ENCODE assay signal across 8 cellular contexts in the genomic region with DNA sequence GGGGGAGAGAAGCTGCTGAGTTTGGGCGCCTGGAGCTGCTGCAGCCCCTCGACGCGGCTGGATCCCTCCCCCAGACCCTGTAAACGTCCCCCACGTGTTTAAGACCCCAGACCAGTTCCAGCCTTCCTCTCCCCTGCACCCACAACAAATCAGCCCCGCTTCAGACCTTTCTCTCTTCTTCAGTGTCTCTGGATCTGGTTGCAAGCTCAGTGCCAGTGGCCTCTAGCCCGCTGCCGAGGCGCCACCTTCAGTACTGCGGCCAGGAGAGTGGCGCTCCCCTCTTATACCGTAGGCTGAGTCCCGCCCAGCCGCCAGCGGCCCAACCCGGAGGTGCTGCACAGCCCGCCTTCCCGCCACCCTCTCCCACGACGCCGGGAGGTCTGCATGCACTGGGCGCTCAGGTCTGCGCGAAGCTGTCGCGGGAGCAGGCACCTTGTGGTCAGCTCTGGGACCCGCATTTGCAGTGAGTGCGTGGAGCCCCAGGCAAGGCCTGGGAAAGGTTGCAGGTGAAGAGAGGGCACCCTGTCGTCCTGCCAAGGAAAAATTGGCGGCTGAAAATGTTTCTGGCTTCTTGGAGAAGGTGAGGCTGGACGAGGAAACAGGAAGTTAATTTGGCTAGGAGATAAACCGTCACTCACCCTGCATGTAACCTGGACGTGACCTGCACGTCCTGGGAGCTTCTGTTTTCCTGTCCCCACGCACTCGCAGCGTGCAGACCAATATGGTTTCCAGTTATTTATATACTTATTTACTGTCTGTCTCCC. TPM values are rescaled to one million over a fixed set of nuclear protein-coding genes. Genes with fewer than 3 reads are reported as not detected.
A peak's percentile ranks its signal among the peaks of the same experiment; 100 is the strongest.
DNase-seq lines count a peak whose midpoint lies in the region; ATAC-seq and TF ChIP-seq lines count a peak whose summit lies in the region.

Gene C2CD4B, minus strand, starts transcription at position 257 of the 764 bp plus-strand sequence. CDS start 301 bp downstream, outside the sequence.

- H3K4me1 ChIP-seq in adrenal gland (replicated peaks in 1 of 2) (no peaks in the 10 kb centered on the region), iPS-15b (ENCODE audit: control insufficient read depth, insufficient read depth, low read length) (no peaks in the 10 kb centered on the region), skeletal muscle tissue (ENCODE audit: control insufficient read depth in 3 of 3, insufficient read depth in 3 of 3, low read length in 3 of 3) (peaks cover 5 to 9% (median 8%) of the 10 kb centered on the region in 3 donors)

- CTCF ChIA-PET in AG04450 (lab: Charles Lee) = no interaction called here

- no peak within 1 kb of the TSS for H3K9ac ChIP-seq in iPS-15b (ENCODE audit: low read depth, low read length)
- H3K9ac ChIP-seq in skeletal muscle tissue (ENCODE audit: low read depth in 1 of 3, low read length in 3 of 3) = peak within 1 kb of the TSS; percentile 34 to 48 (median 34)

- TF ChIP-seq POLR2A in NB4 (IDR thresholded peaks at IDR 0.05; ENCODE audit: extremely low read depth, insufficient read length) = no peak
- TF ChIP-seq POLR2A in adrenal gland (IDR thresholded peaks at IDR 0.05) = peak; percentile 43 to 83

- H3K9me3 ChIP-seq in AG04450 (ENCODE audit: control insufficient read depth, insufficient read depth, low read length) = peaks cover 3% of the 10 kb centered on the region; the same call in 1 of the 2 replicates
- no peaks in the 10 kb centered on the region for H3K9me3 ChIP-seq in adrenal gland (replicated peaks in 1 of 3)
- no peaks in the 10 kb centered on the region for H3K9me3 ChIP-seq in iPS-15b (ENCODE audit: control insufficient read depth, insufficient read depth, low read length)
- H3K9me3 ChIP-seq in skeletal muscle tissue (ENCODE audit: control insufficient read depth in 3 of 3, low read length in 3 of 3) = no peaks in the 10 kb centered on the region

- H3K4me3 ChIP-seq in AG04450 (ENCODE audit: low read depth, low read length) = no peak within 1 kb of the TSS
- no peak within 1 kb of the TSS for H3K4me3 ChIP-seq in NB4 (ENCODE audit: low read depth, low read length)
- H3K4me3 ChIP-seq in adrenal gland = peak within 1 kb of the TSS in 1 of 4 donors; percentile 42
- H3K4me3 ChIP-seq in iPS-15b (ENCODE audit: low read depth, low read length) = peak within 1 kb of the TSS; percentile 66
- H3K4me3 ChIP-seq in skeletal muscle tissue (ENCODE audit: low read length in 3 of 3) = peak within 1 kb of the TSS; percentile 37 to 63 (median 59)

- H3K36me3 ChIP-seq in adrenal gland (replicated peaks in 1 of 2) (no peaks in the 10 kb centered on the region), iPS-15b (ENCODE audit: control insufficient read depth, insufficient read depth, low read length) (no peaks in the 10 kb centered on the region), skeletal muscle tissue (ENCODE audit: control insufficient read depth in 3 of 3, insufficient read depth in 3 of 3, low read length in 3 of 3) (no peaks in the 10 kb centered on the region)

- no peak for TF ChIP-seq CTCF in AG04450 (IDR thresholded peaks at IDR 0.05; ENCODE audit: low read depth, low read length)
- no peak for TF ChIP-seq CTCF in NB4 (IDR thresholded peaks at IDR 0.05; ENCODE audit: low read depth, low read length)
- TF ChIP-seq CTCF in adrenal gland (IDR thresholded peaks at IDR 0.05) = peak in 2 of 6 experiments; percentile 8 to 21

- DNase-seq in AG04450 (ENCODE audit: low read depth, low spot score) (no peak), NB4 (ENCODE audit: low read depth) (peak; percentile 5), adrenal gland (peak; percentile 5 to 85 (median 36)), HuH-7 (ENCODE audit: low spot score) (no peak), hypothalamus (lab: John Stamatoyannopoulos, UW) (no peak)

- ATAC-seq in GM18502 (IDR thresholded peaks at IDR 0.05; ENCODE audit: poor library complexity, unreplicated experiment) = no peak

- POLR2A ChIA-PET in AG04450 (lab: Yijun Ruan, JAX) = interaction anchor here (0.7 kb wide), 1 partner anchor 11 kb away, joined by 3 read pairs; no protein-coding TSS in a partner anchor

- WGBS in adrenal gland, 4 donors = 20 to 42% (median 27%) methylated on average over 17 to 38 of the region's 38 CpGs

- H3K27ac ChIP-seq in AG04450 (ENCODE audit: low read depth, low read length) (peak within 1 kb of the TSS; percentile 23), adrenal gland (peak within 1 kb of the TSS in 2 of 5 donors; percentile 28 to 54), skeletal muscle tissue (ENCODE audit: low read depth, low read length) (peak within 1 kb of the TSS; percentile 51)

- H3K27me3 ChIP-seq in AG04450 (ENCODE audit: control insufficient read depth, insufficient read depth, low read length) = peaks cover 57% of the 10 kb centered on the region
- H3K27me3 ChIP-seq in adrenal gland = peaks cover 40% of the 10 kb centered on the region
- H3K27me3 ChIP-seq in iPS-15b (ENCODE audit: control insufficient read depth, insufficient read depth, low read length) = peaks cover 63% of the 10 kb centered on the region
- peaks cover 9 to 39% (median 39%) of the 10 kb centered on the region in 3 donors for H3K27me3 ChIP-seq in skeletal muscle tissue (ENCODE audit: control insufficient read depth in 3 of 3, insufficient read depth in 3 of 3, low read length in 3 of 3)

- intact Hi-C loops in adrenal gland (cut with DNase I) = no loop called here

RNA-seq across cellular contexts. Expression of gene C2CD4B, which starts in this region (rescaled TPM):
- polyA plus RNA-seq in AG04450 (2011; rRNA removed) (not detected in 2 replicates), adrenal gland (1 to 10 TPM in 1 of 3 donors, under 1 TPM in 1, not detected in 1; 0.97 to 3.6 TPM)
- not detected in 2 replicates for polyA minus RNA-seq in AG04450 (2011; rRNA and poly(A)+ RNA removed)
- total RNA-seq in adrenal gland (1 to 10 TPM in 5 of 8 donors, under 1 TPM in 1, not detected in 2; 0.61 to 3.2 (median 1.8) TPM), skeletal muscle tissue (8.4 TPM)

Comparison
In these comparisons a context has a peak if more than half of its experiments do, and no peak if none do; other contexts are left out.
1. DNase-seq: peak in NB4 (single experiment) and adrenal gland (7 of 7); none in AG04450 (single experiment), HuH-7 (single experiment) and hypothalamus (0 of 51).
2. H3K4me3 ChIP-seq: peak in iPS-15b (single experiment) and skeletal muscle tissue (3 of 3); none in AG04450 (single experiment) and NB4 (single experiment).